Comparison of ENCODE assay signal across 8 cellular contexts in genomic region chr1:178768423-178768822, GRCh38. TPM values are rescaled to one million over a fixed set of nuclear protein-coding genes. Genes with fewer than 3 reads are reported as not detected.
A peak's percentile ranks its signal among the peaks of the same experiment; 100 is the strongest.
DNase-seq lines count a peak whose midpoint lies in the region; ATAC-seq and TF ChIP-seq lines count a peak whose summit lies in the region.

No MANE protein-coding gene starts in this region.

- no peak overlapping the region for H3K4me3 Mint-ChIP-seq in neural crest cell

- H3K9me3 Mint-ChIP-seq in neural crest cell = peaks cover 23% of the 10 kb centered on the region

- no peak for ATAC-seq in HG02798 (IDR thresholded peaks at IDR 0.05; ENCODE audit: poor library complexity, unreplicated experiment)

- no peak overlapping the region for H3K27ac Mint-ChIP-seq in neural crest cell (ENCODE audit: unreplicated experiment)

- peak; percentile 60 for DNase-seq in SIG-M5 treated with dmso at 0.1 percent for 504 hours (lab: John Stamatoyannopoulos, UW; ENCODE audit: unreplicated experiment)
- no peak for DNase-seq in SIG-M5 (lab: John Stamatoyannopoulos, UW)
- peak; percentile 9 for DNase-seq in HK-2 (ENCODE audit: unreplicated experiment)
- DNase-seq in SK-N-DZ (ENCODE audit: low spot score) = peak; percentile 31
- peak; percentile 63 to 76 for DNase-seq in erythroblast (lab: John Stamatoyannopoulos, UW)
- DNase-seq in neural crest cell (ENCODE audit: low read depth, low spot score) = no peak
- DNase-seq in putamen (ENCODE audit: low spot score) = no peak

- TF ChIP-seq POLR2A in erythroblast (IDR thresholded peaks at IDR 0.05; ENCODE audit: low read length) = no peak

- no peaks in the 10 kb centered on the region for H3K4me1 Mint-ChIP-seq in neural crest cell

- TF ChIP-seq CTCF in neural crest cell (conservative IDR thresholded peaks at IDR 0.05) = peak; percentile 62

- H3K27me3 Mint-ChIP-seq in neural crest cell (ENCODE audit: low read depth) = no peaks in the 10 kb centered on the region

- H3K36me3 Mint-ChIP-seq in neural crest cell (ENCODE audit: low read depth) = peaks cover 48% of the 10 kb centered on the region

RNA-seq across cellular contexts. Expression of gene RALGPS2, which starts 43.4 kb away (rescaled TPM):
- 12.2 and 15.5 TPM in 2 replicates for polyA plus RNA-seq in SK-N-DZ (2014; cell fraction: cytosol; rRNA removed)
- polyA plus RNA-seq in SK-N-DZ (2014; cell fraction: nucleus; rRNA removed) = 20.3 and 23.3 TPM in 2 replicates
- 28.2 and 33.9 TPM in 2 replicates for total RNA-seq in neural crest cell

Comparison
In these comparisons a context has a peak if more than half of its experiments do, and no peak if none do; other contexts are left out.
1. DNase-seq: peak in SIG-M5 treated with dmso at 0.1 percent for 504 hours (single experiment), HK-2 (single experiment), SK-N-DZ (single experiment) and erythroblast (2 of 2); none in SIG-M5 (single experiment), neural crest cell (single experiment) and putamen (single experiment).